ENCODE assay signal across 29 cellular contexts in the genomic region with DNA sequence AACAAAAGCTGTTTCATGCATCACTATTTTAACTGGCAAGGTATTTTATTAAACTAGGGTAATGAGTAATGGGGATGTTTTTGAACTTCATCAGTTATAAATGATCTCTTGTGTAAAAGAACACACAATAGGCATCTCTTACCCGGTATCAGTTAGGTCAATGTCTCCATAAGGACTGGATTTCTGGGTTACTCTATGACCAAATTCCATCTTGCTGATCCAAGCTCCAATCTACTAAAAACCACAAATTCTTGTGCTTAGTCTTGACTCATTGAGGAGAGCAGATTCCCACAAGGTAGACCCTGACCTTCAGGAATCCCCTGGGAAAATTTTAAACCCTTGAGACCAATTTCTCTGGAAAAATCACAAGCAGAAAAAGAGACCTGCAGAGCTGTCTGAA.
"Had no signal": no experiment of that assay in that cellular context is flagged by ENCODE, and none has a peak within 500 bp of the region (broad histone marks: within the 10 kb centered on the region; RNA-seq: fewer than 3 reads in every experiment).

No MANE protein-coding gene starts in this region.

- H2AFZ ChIP-seq: hepatocyte had no signal

- H3K4me2 ChIP-seq: hepatocyte had no signal

- ATAC-seq: activated CD4-positive, CD25-positive, alpha-beta regulatory T cell treated with anti-CD3 and anti-CD28 coated beads, Interleukin-2, amount 50 U/mL, for 24 hours; gastroesophageal sphincter; left lobe of liver; mucosa of descending colon; natural killer cell treated with Interleukin-12 subunit alpha and Interleukin-12 subunit beta and Interleukin-15 and Interleukin-18, amount 100 ng/mL, for 72 hours; right lobe of liver; stimulated activated effector memory CD8-positive, alpha-beta T cell treated with anti-CD3 and anti-CD28 coated beads, Interleukin-12 subunit alpha, Interleukin-12 subunit beta, amount 100 ng/mL, for 72 hours had no signal

- H3K27me3 Mint-ChIP-seq: activated CD4-positive, alpha-beta memory T cell treated with anti-CD3 and anti-CD28 coated beads for 36 hours; activated CD4-positive, alpha-beta T cell treated with anti-CD3 and anti-CD28 coated beads, Interleukin-2, amount 10 ng/mL, durations not matched to agents 24 days and 14 days; activated naive CD8-positive, alpha-beta T cell treated with anti-CD3 and anti-CD28 coated beads for 36 hours; natural killer cell treated with Interleukin-12 subunit alpha and Interleukin-12 subunit beta and Interleukin-15 and Interleukin-18, amount 100 ng/mL, for 72 hours; stimulated activated naive CD8-positive, alpha-beta T cell treated with anti-CD3 and anti-CD28 coated beads, Interleukin-15, Interleukin-2, amounts not matched to agents 100 ng/mL and 50 ng/mL, for 24 hours; type B pancreatic cell had no signal

- H3K4me1 Mint-ChIP-seq: activated CD4-positive, alpha-beta T cell treated with anti-CD3 and anti-CD28 coated beads, Interleukin-2, amount 10 ng/mL, durations not matched to agents 24 days and 14 days; activated naive CD8-positive, alpha-beta T cell treated with anti-CD3 and anti-CD28 coated beads for 36 hours; stimulated activated effector memory CD8-positive, alpha-beta T cell treated with anti-CD3 and anti-CD28 coated beads, Interleukin-12 subunit alpha, Interleukin-12 subunit beta, amount 100 ng/mL, for 72 hours had no signal

- H3K4me3 ChIP-seq: adrenal gland, gastroesophageal sphincter, hepatocyte, lung, mucosa of descending colon, right lobe of liver, thoracic aorta, uterus had no signal

- H3K4me1 ChIP-seq: adrenal gland, gastroesophageal sphincter, right lobe of liver, uterus had no signal

- H3K27ac ChIP-seq: adrenal gland, epithelial cell of prostate, gastroesophageal sphincter, hepatocyte, right lobe of liver, thoracic aorta, uterus, WERI-Rb-1 had no signal

- H3K27ac Mint-ChIP-seq: activated CD4-positive, alpha-beta memory T cell treated with anti-CD3 and anti-CD28 coated beads for 36 hours; activated CD4-positive, alpha-beta T cell treated with anti-CD3 and anti-CD28 coated beads, Interleukin-2, amount 10 ng/mL, durations not matched to agents 24 days and 14 days; activated naive CD4-positive, alpha-beta T cell treated with anti-CD3 and anti-CD28 coated beads for 36 hours; activated naive CD8-positive, alpha-beta T cell treated with anti-CD3 and anti-CD28 coated beads for 36 hours; activated T-helper 1 cell treated with anti-CD3 and anti-CD28 coated beads, Interleukin-12 subunit alpha, Interleukin-12 subunit beta, Interleukin-2, Interleukin-4 antibody, amounts not matched to agents 30 ng/mL and 10 ng/mL and 1 ng/mL, durations not matched to agents 14 hours and 24 hours and 36 hours; natural killer cell treated with Interleukin-12 subunit alpha and Interleukin-12 subunit beta and Interleukin-15 and Interleukin-18, amount 100 ng/mL, for 72 hours; stimulated activated effector memory CD8-positive, alpha-beta T cell treated with anti-CD3 and anti-CD28 coated beads, Interleukin-12 subunit alpha, Interleukin-12 subunit beta, amount 100 ng/mL, for 72 hours; stimulated activated naive CD8-positive, alpha-beta T cell treated with anti-CD3 and anti-CD28 coated beads, Interleukin-15, Interleukin-2, amounts not matched to agents 100 ng/mL and 50 ng/mL, for 24 hours; type B pancreatic cell had no signal

- H3K9me3 ChIP-seq: adrenal gland, gastroesophageal sphincter, mucosa of descending colon, right lobe of liver, thoracic aorta had no signal

- H3K79me2 ChIP-seq: hepatocyte had no signal

- H3K27me3 ChIP-seq: adrenal gland, gastroesophageal sphincter, hepatocyte, right lobe of liver, uterus had no signal

- H3K4me3 Mint-ChIP-seq: activated CD4-positive, alpha-beta memory T cell treated with anti-CD3 and anti-CD28 coated beads for 36 hours; activated CD4-positive, alpha-beta T cell treated with anti-CD3 and anti-CD28 coated beads, Interleukin-2, amount 10 ng/mL, durations not matched to agents 24 days and 14 days; activated naive CD4-positive, alpha-beta T cell treated with anti-CD3 and anti-CD28 coated beads for 36 hours; activated naive CD8-positive, alpha-beta T cell treated with anti-CD3 and anti-CD28 coated beads for 36 hours; activated T-helper 1 cell treated with anti-CD3 and anti-CD28 coated beads, Interleukin-12 subunit alpha, Interleukin-12 subunit beta, Interleukin-2, Interleukin-4 antibody, amounts not matched to agents 30 ng/mL and 10 ng/mL and 1 ng/mL, durations not matched to agents 14 hours and 24 hours and 36 hours; natural killer cell treated with Interleukin-12 subunit alpha and Interleukin-12 subunit beta and Interleukin-15 and Interleukin-18, amount 100 ng/mL, for 72 hours; stimulated activated effector memory CD8-positive, alpha-beta T cell treated with anti-CD3 and anti-CD28 coated beads, Interleukin-12 subunit alpha, Interleukin-12 subunit beta, amount 100 ng/mL, for 72 hours; stimulated activated naive CD8-positive, alpha-beta T cell treated with anti-CD3 and anti-CD28 coated beads, Interleukin-15, Interleukin-2, amounts not matched to agents 100 ng/mL and 50 ng/mL, for 24 hours; type B pancreatic cell had no signal

- H3K36me3 ChIP-seq: adrenal gland, gastroesophageal sphincter, right lobe of liver, thoracic aorta, uterus, WERI-Rb-1 had no signal

- DNase-seq: activated CD4-positive, alpha-beta memory T cell treated with anti-CD3 and anti-CD28 coated beads for 36 hours; activated CD4-positive, alpha-beta T cell treated with anti-CD3 and anti-CD28 coated beads, Interleukin-2, amount 10 ng/mL, durations not matched to agents 24 days and 14 days; activated CD8-positive, alpha-beta memory T cell treated with anti-CD3 and anti-CD28 coated beads, Interleukin-2, amount 50 U/mL, for 4 hours; activated effector memory CD4-positive, alpha-beta T cell treated with anti-CD3 and anti-CD28 coated beads, Interleukin-2, amount 50 U/mL, for 16 hours; activated naive CD4-positive, alpha-beta T cell treated with anti-CD3 and anti-CD28 coated beads for 36 hours; activated naive CD8-positive, alpha-beta T cell treated with anti-CD3 and anti-CD28 coated beads for 36 hours; activated T-cell treated with anti-CD3 and anti-CD28 coated beads, Interleukin-2, amount 50 U/mL, for 1 hour; adrenal gland; dermis blood vessel endothelial cell; effector CD4-positive, alpha-beta T cell; mucosa of descending colon; posterior cingulate gyrus; right lobe of liver; stimulated activated CD4-positive, alpha-beta T cell treated with anti-CD3 and anti-CD28 coated beads, Interleukin-12 subunit alpha, Interleukin-12 subunit beta, amount 100 ng/mL, for 4 hours; stimulated activated CD4-positive, alpha-beta T cell treated with anti-CD3 and anti-CD28 coated beads, Interleukin-4, amount 100 ng/mL, for 1 hour; uterus; WERI-Rb-1 had no signal

- H3K36me3 Mint-ChIP-seq: activated CD4-positive, alpha-beta memory T cell treated with anti-CD3 and anti-CD28 coated beads for 36 hours; activated naive CD8-positive, alpha-beta T cell treated with anti-CD3 and anti-CD28 coated beads for 36 hours; natural killer cell treated with Interleukin-12 subunit alpha and Interleukin-12 subunit beta and Interleukin-15 and Interleukin-18, amount 100 ng/mL, for 72 hours; stimulated activated effector memory CD8-positive, alpha-beta T cell treated with anti-CD3 and anti-CD28 coated beads, Interleukin-12 subunit alpha, Interleukin-12 subunit beta, amount 100 ng/mL, for 72 hours; type B pancreatic cell had no signal

- H3K9me3 Mint-ChIP-seq: activated CD4-positive, alpha-beta T cell treated with anti-CD3 and anti-CD28 coated beads, Interleukin-2, amount 10 ng/mL, durations not matched to agents 24 days and 14 days; activated T-helper 1 cell treated with anti-CD3 and anti-CD28 coated beads, Interleukin-12 subunit alpha, Interleukin-12 subunit beta, Interleukin-2, Interleukin-4 antibody, amounts not matched to agents 30 ng/mL and 10 ng/mL and 1 ng/mL, durations not matched to agents 14 hours and 24 hours and 36 hours; type B pancreatic cell had no signal
